In the genomic region with DNA sequence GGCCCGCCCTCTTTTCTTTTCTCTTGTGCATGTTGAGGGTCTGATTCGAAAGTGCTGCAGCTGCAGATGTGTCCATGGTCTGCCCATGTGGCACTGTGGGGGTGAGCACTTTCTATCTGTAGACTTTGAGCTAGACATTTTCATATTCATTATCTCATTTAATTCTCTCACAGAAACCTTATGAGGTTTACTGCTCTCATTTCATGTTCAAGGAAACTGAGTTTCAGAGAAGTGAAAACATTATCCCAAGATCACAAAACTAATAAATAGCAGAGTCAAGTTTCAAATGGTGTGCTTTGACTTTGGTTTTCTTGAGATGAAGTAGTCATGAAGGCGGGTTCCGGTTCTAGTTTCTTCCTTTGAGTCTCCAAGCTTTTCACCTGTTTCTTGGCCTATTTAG, we compare ENCODE assay signal across 1 cellular context.
TF ChIP-seq lines count a peak whose summit lies in the region.

No MANE protein-coding gene starts in this region.

TF ChIP-seq in HepG2, 621 proteins besides CTCF, POLR2A, EP300 and RAD21 (continued from another document):
- no peak for TF ChIP-seq HOXD1 (CRISPR knock-in tag; IDR thresholded peaks at IDR 0.05)
TF ChIP-seq in HepG2: peak in this region for 0.
